ENCODE assay signal across 7 cellular contexts in genomic region chr17:40287159-40287493, GRCh38. TPM values are rescaled to one million over a fixed set of nuclear protein-coding genes. Genes with fewer than 3 reads are reported as not detected.
DNase-seq lines count a peak whose midpoint lies in the region; ATAC-seq and TF ChIP-seq lines count a peak whose summit lies in the region.

No MANE protein-coding gene starts in this region.

- peak overlapping the region; percentile 68 for H3K4me3 ChIP-seq in OCI-LY3 (ENCODE audit: low read length)
- H3K4me3 ChIP-seq in epithelial cell of esophagus (ENCODE audit: low read length): peak overlapping the region; percentile 12
- peak overlapping the region in 2 of 4 donors; percentile 28 to 50 for H3K4me3 ChIP-seq in sigmoid colon

- H3K36me3 ChIP-seq in OCI-LY3 (replicated peaks; ENCODE audit: low read depth, low read length) (peaks cover 26% of the 10 kb centered on the region), sigmoid colon (peaks cover 0 to 5% (median 0%) of the 10 kb centered on the region in 4 donors)

- H3K27ac ChIP-seq in OCI-LY3 (ENCODE audit: low read length): no peak overlapping the region; the same call in 1 of the 2 replicates
- H3K27ac ChIP-seq in sigmoid colon: peak overlapping the region; percentile 6 to 41 (median 29)

- H4K20me1 ChIP-seq in OCI-LY3 (ENCODE audit: insufficient read depth, low read length): peaks cover 6% of the 10 kb centered on the region; the same call in 1 of the 2 replicates

- intact Hi-C loops in sigmoid colon (cut with DNase I): loop anchor here (5.0 kb wide), 2 partner anchors 70 to 175 kb away; partner anchors contain the start of gene WIPF2

- H3K9me3 ChIP-seq in OCI-LY3 (ENCODE audit: insufficient read depth, low read length) (no peaks in the 10 kb centered on the region), sigmoid colon (no peaks in the 10 kb centered on the region)

- H3K4me1 ChIP-seq in OCI-LY3 (ENCODE audit: low read length): peaks cover 15% of the 10 kb centered on the region
- peaks cover 0 to 28% (median 16%) of the 10 kb centered on the region in 4 donors for H3K4me1 ChIP-seq in sigmoid colon

- H2AFZ ChIP-seq in OCI-LY3 (ENCODE audit: low read depth, low read length): peak overlapping the region; percentile 87

- ATAC-seq in GM21367 (IDR thresholded peaks at IDR 0.05; ENCODE audit: unreplicated experiment) (peak; percentile 12), HG02759 (IDR thresholded peaks at IDR 0.05; ENCODE audit: unreplicated experiment) (no peak)

- peak overlapping the region; percentile 33; the same call in 1 of the 2 replicates for H3K9ac ChIP-seq in OCI-LY3 (ENCODE audit: low read length)

- peaks cover 38% of the 10 kb centered on the region for H3K79me2 ChIP-seq in OCI-LY3 (ENCODE audit: low read length)

- no peak for TF ChIP-seq EP300 in sigmoid colon (IDR thresholded peaks at IDR 0.05)

- DNase-seq in epithelial cell of esophagus (ENCODE audit: low read depth): no peak
- no peak for DNase-seq in sigmoid colon
- no peak for DNase-seq in middle frontal gyrus (ENCODE audit: extremely low spot score, low spot score)
- DNase-seq in NCI-H748 (lab: John Stamatoyannopoulos, UW; ENCODE audit: unreplicated experiment): no peak

- H3K27me3 ChIP-seq in OCI-LY3 (ENCODE audit: low read depth, low read length) (no peaks in the 10 kb centered on the region), sigmoid colon (no peaks in the 10 kb centered on the region)

- TF ChIP-seq CTCF in OCI-LY3 (IDR thresholded peaks at IDR 0.05; ENCODE audit: low read depth, low read length) (no peak), epithelial cell of esophagus (IDR thresholded peaks at IDR 0.05; ENCODE audit: insufficient read depth, low read depth, low read length, missing control alignments) (no peak), sigmoid colon (IDR thresholded peaks at IDR 0.05) (no peak)

- H3K4me2 ChIP-seq in OCI-LY3 (ENCODE audit: low read length): peak overlapping the region; percentile 75

- WGBS in sigmoid colon, 2 donors: 31 to 45% methylated on average over 4 of the region's 4 CpGs

- TF ChIP-seq POLR2A in sigmoid colon (IDR thresholded peaks at IDR 0.05): no peak

RNA-seq across cellular contexts. Expression of gene CDC6, which starts 0.6 kb away (rescaled TPM):
- total RNA-seq in sigmoid colon: 1 to 10 TPM in 1 of 4 donors, under 1 TPM in 2, not detected in 1; 0.33 to 1.5 (median 0.83) TPM
- 10 to 100 TPM in 1 of 3 donors, 1 to 10 TPM in 2; 2.4 to 10.9 (median 8.6) TPM for polyA plus RNA-seq in sigmoid colon

RNA-seq across cellular contexts. Expression of gene RARA, which starts 21.9 kb away (rescaled TPM):
- 10 to 100 TPM; 15.8 to 27.3 (median 20.5) TPM for total RNA-seq in sigmoid colon
- 10 to 100 TPM; 26.4 to 29.6 (median 27.8) TPM for polyA plus RNA-seq in sigmoid colon
